Comparison of ENCODE assay signal across 15 cellular contexts in the genomic region with DNA sequence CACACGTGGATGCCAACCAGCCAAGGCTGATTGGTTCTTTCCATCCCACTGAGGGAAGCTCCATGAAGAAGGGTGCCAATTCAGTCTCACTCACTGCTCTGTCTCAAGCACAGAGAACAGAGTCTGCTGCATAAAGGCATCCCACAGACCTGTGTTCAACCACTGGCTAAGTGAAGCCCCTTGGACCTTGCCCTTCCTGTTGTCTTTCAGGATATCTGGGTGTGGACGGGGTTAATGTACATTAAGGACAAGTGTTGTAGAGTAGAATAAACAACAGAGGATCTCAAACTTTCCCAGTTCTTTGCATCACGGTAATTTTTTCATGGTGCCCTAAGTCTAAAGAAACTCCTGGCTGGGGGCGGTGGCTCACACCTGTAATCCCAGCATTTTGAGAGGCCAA. TPM values are rescaled to one million over a fixed set of nuclear protein-coding genes. Genes with fewer than 3 reads are reported as not detected.
DNase-seq lines count a peak whose midpoint lies in the region; ATAC-seq, FAIRE-seq and TF ChIP-seq lines count a peak whose summit lies in the region.
"Had no signal": no experiment of that assay in that cellular context is flagged by ENCODE, and none has a peak within 500 bp of the region (broad histone marks: within the 10 kb centered on the region; RNA-seq: fewer than 3 reads in every experiment).

No MANE protein-coding gene starts in this region.

- no peak overlapping the region for H2BK15ac ChIP-seq in H9 (ENCODE audit: low read depth, low read length)

- no peak overlapping the region for H3T11ph ChIP-seq in H9 (ENCODE audit: low read length)

- peak; percentile 4 for FAIRE-seq in HTR-8/SVneo (lab: Jason Lieb, UNC)
- FAIRE-seq: GM12891, H54 had no signal

- H4K91ac ChIP-seq in H9 (ENCODE audit: insufficient read length, low read depth, low read length), result no peak overlapping the region

- H2BK5ac ChIP-seq in H9 (ENCODE audit: insufficient read length, low read length), result no peak overlapping the region

- H3K56ac ChIP-seq in H9 (ENCODE audit: insufficient read length, low read depth, low read length), result no peak overlapping the region

- no peak overlapping the region for H4K8ac ChIP-seq in H9 (replicated peaks; ENCODE audit: insufficient read length, low read depth, low read length)

- H3K23me2 ChIP-seq in H9 (ENCODE audit: insufficient read length, low read depth, low read length, poor library complexity, severe bottlenecking), result no peaks in the 10 kb centered on the region

- no peaks in the 10 kb centered on the region; a peak in 1 of 7 replicates for H3K36me3 Mint-ChIP-seq in H9 (ENCODE audit: insufficient read depth in 1 of 3, low read depth in 3 of 3)
- H3K36me3 Mint-ChIP-seq: CD4-positive, alpha-beta memory T cell had no signal

- WGBS in H9 (ENCODE audit: extremely low coverage, insufficient read length, low lambda C conversion rate), result no CpG with 5 or more reads among the region's 4 CpGs

- ATAC-seq in HG02588 (IDR thresholded peaks at IDR 0.05; ENCODE audit: unreplicated experiment) (no peak), GM18502 (IDR thresholded peaks at IDR 0.05; ENCODE audit: poor library complexity, unreplicated experiment) (no peak)

- no peaks in the 10 kb centered on the region for H3K79me1 ChIP-seq in H9 (ENCODE audit: insufficient read depth, low read depth, low read length, poor library complexity, severe bottlenecking)

- peaks cover 21% of the 10 kb centered on the region for H3K4me1 ChIP-seq in H9 (ENCODE audit: insufficient read depth, low read length)

- no peak overlapping the region for H2AK5ac ChIP-seq in H9 (ENCODE audit: insufficient read length, low read length)

- TF ChIP-seq CTCF in H9 (conservative IDR thresholded peaks at IDR 0.05), result no peak

- no peaks in the 10 kb centered on the region for H3K27me3 ChIP-seq in H9 (ENCODE audit: insufficient read depth, low read length)

- H2AFZ ChIP-seq in H9 (ENCODE audit: low read length), result no peak overlapping the region

- H3K27me3 Mint-ChIP-seq in H9 (ENCODE audit: low read depth), result peaks cover 7% of the 10 kb centered on the region; the same call in 1 of the 2 replicates

- H3K79me2 ChIP-seq in H9 (ENCODE audit: insufficient read depth, low read length), result no peaks in the 10 kb centered on the region

- H3K14ac ChIP-seq in H9 (ENCODE audit: insufficient read depth, low read length), result peak overlapping the region; percentile 8; the same call in 1 of the 2 replicates

- H3K9me3 Mint-ChIP-seq in H9, result no peaks in the 10 kb centered on the region
- H3K9me3 Mint-ChIP-seq: CD4-positive, alpha-beta memory T cell had no signal

- no peak overlapping the region for H2BK120ac ChIP-seq in H9 (ENCODE audit: low read depth, low read length, poor library complexity, severe bottlenecking)

- DNase-seq in H9 (no peak), HTR-8/SVneo (ENCODE audit: insufficient read length, low spot score) (no peak), NCI-H69 (lab: John Stamatoyannopoulos, UW) (peak; percentile 56), NCI-H2029 (lab: John Stamatoyannopoulos, UW) (no peak)
- DNase-seq: C1 segment of cervical spinal cord; Calu3; CD4-positive, alpha-beta memory T cell; DMS53; GF-D8; GOT3; HCEC 1CT had no signal

- no peak overlapping the region for H3K23ac ChIP-seq in H9 (ENCODE audit: insufficient read length, low read depth, low read length)

- peaks cover 32% of the 10 kb centered on the region in 2 experiments for H3K4me1 Mint-ChIP-seq in H9
- H3K4me1 Mint-ChIP-seq: CD4-positive, alpha-beta memory T cell had no signal

- no peak overlapping the region for H2BK20ac ChIP-seq in H9 (ENCODE audit: low read depth, low read length, poor library complexity, severe bottlenecking)

- no peak overlapping the region for H3K18ac ChIP-seq in H9 (ENCODE audit: insufficient read length, low read depth, low read length)

- no peaks in the 10 kb centered on the region for H3K9me3 ChIP-seq in H9 (ENCODE audit: control insufficient read depth, low read depth, low read length)

- no peak overlapping the region for H2BK12ac ChIP-seq in H9 (ENCODE audit: insufficient read length, low read depth, low read length)

- no peak overlapping the region for H3K4me2 ChIP-seq in H9 (ENCODE audit: insufficient read depth, insufficient read length, low read length)

- H3K27ac ChIP-seq in H9 (ENCODE audit: insufficient read length, low read depth, low read length), result no peak overlapping the region

- no peak overlapping the region for H4K5ac ChIP-seq in H9 (ENCODE audit: insufficient read length, low read depth, low read length)

- no peak overlapping the region for H3K4me3 Mint-ChIP-seq in H9
- H3K4me3 Mint-ChIP-seq: CD4-positive, alpha-beta memory T cell had no signal

- no peak overlapping the region for H3K27ac Mint-ChIP-seq in H9
- H3K27ac Mint-ChIP-seq: CD4-positive, alpha-beta memory T cell had no signal

- H3K4ac ChIP-seq in H9 (ENCODE audit: low read depth, low read length), result no peak overlapping the region

- no peaks in the 10 kb centered on the region for H4K20me1 ChIP-seq in H9 (ENCODE audit: control insufficient read depth, insufficient read depth, insufficient read length)

- H3K9ac ChIP-seq in H9 (ENCODE audit: extremely low read depth, insufficient read length, low read length), result no peak overlapping the region

RNA-seq across cellular contexts. Expression of gene GPATCH2L, which starts 33.1 kb away (rescaled TPM):
- 76.7 and 77.2 TPM in 2 replicates for total RNA-seq in H9 (2021)
